ENCODE assay signal across 1 cellular context in the genomic region with DNA sequence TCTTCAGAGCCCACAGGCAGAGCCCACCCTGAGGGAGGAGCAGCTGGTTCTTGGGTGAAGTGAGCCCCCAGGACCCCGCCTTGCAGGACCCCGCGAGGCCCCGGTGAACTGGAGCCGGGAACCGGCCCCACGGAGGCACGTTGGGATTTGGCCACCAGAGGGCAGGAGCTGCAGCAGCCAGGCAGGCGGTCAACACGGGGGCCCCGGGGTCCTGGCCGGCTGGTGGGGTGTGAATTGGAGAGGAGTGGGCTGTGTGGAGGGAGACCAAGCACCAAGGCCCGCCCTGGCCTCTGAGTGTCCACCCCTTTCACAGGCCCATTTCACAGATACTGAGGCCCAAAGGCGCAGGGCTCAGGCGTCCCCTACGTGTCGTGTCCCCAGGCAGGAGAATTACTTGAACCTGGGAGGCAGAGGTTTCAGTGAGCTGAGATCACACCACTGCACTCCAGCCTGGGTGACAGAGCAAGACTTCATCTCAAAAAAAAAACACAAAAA.
A peak's percentile ranks its signal among the peaks of the same experiment; 100 is the strongest.
TF ChIP-seq lines count a peak whose summit lies in the region.

No MANE protein-coding gene starts in this region.

TF ChIP-seq in HepG2, 621 proteins besides CTCF, POLR2A, EP300 and RAD21 (continues in another document):
- TF ChIP-seq ZNF83 (CRISPR knock-in tag; IDR thresholded peaks at IDR 0.05; ENCODE audit: borderline replicate concordance): no peak
- no peak for TF ChIP-seq RFX5 (IDR thresholded peaks at IDR 0.05; ENCODE audit: low read depth, low read length)
- TF ChIP-seq, protein P1, sequence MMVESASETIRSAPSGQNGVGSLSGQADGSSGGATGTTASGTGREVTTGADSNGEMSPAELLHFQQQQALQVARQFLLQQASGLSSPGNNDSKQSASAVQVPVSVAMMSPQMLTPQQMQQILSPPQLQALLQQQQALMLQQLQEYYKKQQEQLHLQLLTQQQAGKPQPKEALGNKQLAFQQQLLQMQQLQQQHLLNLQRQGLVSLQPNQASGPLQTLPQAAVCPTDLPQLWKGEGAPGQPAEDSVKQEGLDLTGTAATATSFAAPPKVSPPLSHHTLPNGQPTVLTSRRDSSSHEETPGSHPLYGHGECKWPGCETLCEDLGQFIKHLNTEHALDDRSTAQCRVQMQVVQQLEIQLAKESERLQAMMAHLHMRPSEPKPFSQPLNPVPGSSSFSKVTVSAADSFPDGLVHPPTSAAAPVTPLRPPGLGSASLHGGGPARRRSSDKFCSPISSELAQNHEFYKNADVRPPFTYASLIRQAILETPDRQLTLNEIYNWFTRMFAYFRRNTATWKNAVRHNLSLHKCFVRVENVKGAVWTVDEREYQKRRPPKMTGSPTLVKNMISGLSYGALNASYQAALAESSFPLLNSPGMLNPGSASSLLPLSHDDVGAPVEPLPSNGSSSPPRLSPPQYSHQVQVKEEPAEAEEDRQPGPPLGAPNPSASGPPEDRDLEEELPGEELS (CRISPR knock-in tag; IDR thresholded peaks at IDR 0.05): 0 out of 2 replicates have a peak, but pooled peaks have one; percentile 29
- TF ChIP-seq ARNT2 (CRISPR knock-in tag; IDR thresholded peaks at IDR 0.05; ENCODE audit: low read depth): no peak
- TF ChIP-seq ZNF772 (CRISPR knock-in tag; IDR thresholded peaks at IDR 0.05): no peak
- 0 out of 2 replicates have a peak, but pooled peaks have one; percentile 47 for TF ChIP-seq ZNF563 (CRISPR knock-in tag; IDR thresholded peaks at IDR 0.05)
- TF ChIP-seq RFX3 (CRISPR knock-in tag; IDR thresholded peaks at IDR 0.05): no peak
- TF ChIP-seq ZNF350 (CRISPR knock-in tag; IDR thresholded peaks at IDR 0.05; ENCODE audit: borderline replicate concordance, low read depth): no peak
- TF ChIP-seq MTA1 (CRISPR knock-in tag; IDR thresholded peaks at IDR 0.05; ENCODE audit: borderline replicate concordance): peak; percentile 72
- no peak for TF ChIP-seq CSRNP1 (CRISPR knock-in tag; IDR thresholded peaks at IDR 0.05)
- TF ChIP-seq, protein P2, sequence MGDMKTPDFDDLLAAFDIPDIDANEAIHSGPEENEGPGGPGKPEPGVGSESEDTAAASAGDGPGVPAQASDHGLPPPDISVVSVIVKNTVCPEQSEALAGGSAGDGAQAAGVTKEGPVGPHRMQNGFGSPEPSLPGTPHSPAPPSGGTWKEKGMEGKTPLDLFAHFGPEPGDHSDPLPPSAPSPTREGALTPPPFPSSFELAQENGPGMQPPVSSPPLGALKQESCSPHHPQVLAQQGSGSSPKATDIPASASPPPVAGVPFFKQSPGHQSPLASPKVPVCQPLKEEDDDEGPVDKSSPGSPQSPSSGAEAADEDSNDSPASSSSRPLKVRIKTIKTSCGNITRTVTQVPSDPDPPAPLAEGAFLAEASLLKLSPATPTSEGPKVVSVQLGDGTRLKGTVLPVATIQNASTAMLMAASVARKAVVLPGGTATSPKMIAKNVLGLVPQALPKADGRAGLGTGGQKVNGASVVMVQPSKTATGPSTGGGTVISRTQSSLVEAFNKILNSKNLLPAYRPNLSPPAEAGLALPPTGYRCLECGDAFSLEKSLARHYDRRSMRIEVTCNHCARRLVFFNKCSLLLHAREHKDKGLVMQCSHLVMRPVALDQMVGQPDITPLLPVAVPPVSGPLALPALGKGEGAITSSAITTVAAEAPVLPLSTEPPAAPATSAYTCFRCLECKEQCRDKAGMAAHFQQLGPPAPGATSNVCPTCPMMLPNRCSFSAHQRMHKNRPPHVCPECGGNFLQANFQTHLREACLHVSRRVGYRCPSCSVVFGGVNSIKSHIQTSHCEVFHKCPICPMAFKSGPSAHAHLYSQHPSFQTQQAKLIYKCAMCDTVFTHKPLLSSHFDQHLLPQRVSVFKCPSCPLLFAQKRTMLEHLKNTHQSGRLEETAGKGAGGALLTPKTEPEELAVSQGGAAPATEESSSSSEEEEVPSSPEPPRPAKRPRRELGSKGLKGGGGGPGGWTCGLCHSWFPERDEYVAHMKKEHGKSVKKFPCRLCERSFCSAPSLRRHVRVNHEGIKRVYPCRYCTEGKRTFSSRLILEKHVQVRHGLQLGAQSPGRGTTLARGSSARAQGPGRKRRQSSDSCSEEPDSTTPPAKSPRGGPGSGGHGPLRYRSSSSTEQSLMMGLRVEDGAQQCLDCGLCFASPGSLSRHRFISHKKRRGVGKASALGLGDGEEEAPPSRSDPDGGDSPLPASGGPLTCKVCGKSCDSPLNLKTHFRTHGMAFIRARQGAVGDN (CRISPR knock-in tag; IDR thresholded peaks at IDR 0.05): peak; percentile 75
- no peak for TF ChIP-seq ZNF713 (CRISPR knock-in tag; IDR thresholded peaks at IDR 0.05)
- TF ChIP-seq ZNF333 (CRISPR knock-in tag; IDR thresholded peaks at IDR 0.05; ENCODE audit: borderline replicate concordance): no peak
- TF ChIP-seq POLR2AphosphoS2 (IDR thresholded peaks at IDR 0.05; ENCODE audit: low read depth, low read length): no peak
- peak; percentile 52 for TF ChIP-seq HNRNPLL (IDR thresholded peaks at IDR 0.05; ENCODE audit: low read depth, low read length, poor library complexity, severe bottlenecking)
- TF ChIP-seq FOXC1 (CRISPR knock-in tag; IDR thresholded peaks at IDR 0.05; ENCODE audit: borderline replicate concordance): 0 out of 2 replicates have a peak, but pooled peaks have one; percentile 69
- peak; percentile 59; the same call in 1 of the 2 replicates for TF ChIP-seq ZNF784 (CRISPR knock-in tag; IDR thresholded peaks at IDR 0.05; ENCODE audit: borderline replicate concordance)
- peak; percentile 94 for TF ChIP-seq ZBTB7B (CRISPR knock-in tag; IDR thresholded peaks at IDR 0.05)
- TF ChIP-seq ZNF224 (CRISPR knock-in tag; IDR thresholded peaks at IDR 0.05): no peak
- TF ChIP-seq ZNF674 (CRISPR knock-in tag; IDR thresholded peaks at IDR 0.05; ENCODE audit: low read depth): 0 out of 2 replicates have a peak, but pooled peaks have one; percentile 60
- TF ChIP-seq GABPB1 (CRISPR knock-in tag; IDR thresholded peaks at IDR 0.05): peak; percentile 47; the same call in 1 of the 2 replicates
- no peak for TF ChIP-seq MNT (IDR thresholded peaks at IDR 0.05)
- TF ChIP-seq RARG (CRISPR knock-in tag; IDR thresholded peaks at IDR 0.05; ENCODE audit: low read depth): no peak
- TF ChIP-seq ZNF121 (CRISPR knock-in tag; IDR thresholded peaks at IDR 0.05): no peak
- TF ChIP-seq ZNF878 (CRISPR knock-in tag; IDR thresholded peaks at IDR 0.05): no peak
- no peak for TF ChIP-seq ZNF737 (CRISPR knock-in tag; IDR thresholded peaks at IDR 0.05; ENCODE audit: borderline replicate concordance)
- peak; percentile 54; the same call in 1 of the 2 replicates for TF ChIP-seq ZMYM4 (CRISPR knock-in tag; IDR thresholded peaks at IDR 0.05)
- TF ChIP-seq PHF8 (CRISPR knock-in tag; IDR thresholded peaks at IDR 0.05): peak; percentile 33; the same call in 1 of the 2 replicates
- TF ChIP-seq, protein P3, sequence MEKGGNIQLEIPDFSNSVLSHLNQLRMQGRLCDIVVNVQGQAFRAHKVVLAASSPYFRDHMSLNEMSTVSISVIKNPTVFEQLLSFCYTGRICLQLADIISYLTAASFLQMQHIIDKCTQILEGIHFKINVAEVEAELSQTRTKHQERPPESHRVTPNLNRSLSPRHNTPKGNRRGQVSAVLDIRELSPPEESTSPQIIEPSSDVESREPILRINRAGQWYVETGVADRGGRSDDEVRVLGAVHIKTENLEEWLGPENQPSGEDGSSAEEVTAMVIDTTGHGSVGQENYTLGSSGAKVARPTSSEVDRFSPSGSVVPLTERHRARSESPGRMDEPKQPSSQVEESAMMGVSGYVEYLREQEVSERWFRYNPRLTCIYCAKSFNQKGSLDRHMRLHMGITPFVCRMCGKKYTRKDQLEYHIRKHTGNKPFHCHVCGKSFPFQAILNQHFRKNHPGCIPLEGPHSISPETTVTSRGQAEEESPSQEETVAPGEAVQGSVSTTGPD (CRISPR knock-in tag; IDR thresholded peaks at IDR 0.05): no peak
- 0 out of 2 replicates have a peak, but pooled peaks have one; percentile 37 for TF ChIP-seq KLF6 (CRISPR knock-in tag; IDR thresholded peaks at IDR 0.05)
- TF ChIP-seq ZFP90 (CRISPR knock-in tag; IDR thresholded peaks at IDR 0.05; ENCODE audit: borderline replicate concordance): 0 out of 2 replicates have a peak, but pooled peaks have one; percentile 31
- TF ChIP-seq NR2F1 (CRISPR knock-in tag; IDR thresholded peaks at IDR 0.05): no peak
- TF ChIP-seq ARID4A (CRISPR knock-in tag; IDR thresholded peaks at IDR 0.05; ENCODE audit: borderline replicate concordance): peak; percentile 38; the same call in 1 of the 2 replicates
- peak; percentile 16; the same call in 1 of the 2 replicates for TF ChIP-seq ZNF678 (CRISPR knock-in tag; IDR thresholded peaks at IDR 0.05)
- peak; percentile 50 for TF ChIP-seq IKZF4 (CRISPR knock-in tag; IDR thresholded peaks at IDR 0.05; ENCODE audit: borderline replicate concordance, low read depth, not compliant biosample characterization)
- TF ChIP-seq HNF1A (IDR thresholded peaks at IDR 0.05; ENCODE audit: low read depth): no peak
- no peak for TF ChIP-seq HNF1A (CRISPR knock-in tag; IDR thresholded peaks at IDR 0.05; ENCODE audit: borderline replicate concordance)
